Comparison of ENCODE assay signal across 8 cellular contexts in genomic region chr2:47402805-47403691, GRCh38. TPM values are rescaled to one million over a fixed set of nuclear protein-coding genes. Genes with fewer than 3 reads are reported as not detected.
DNase-seq lines count a peak whose midpoint lies in the region; ATAC-seq lines count a peak whose summit lies in the region.

TSS of gene MSH2 (plus strand) at chr2:47403156. CDS start at chr2:47403192, 36 bp downstream.

- peak; percentile 91 for ATAC-seq in GM21360 (IDR thresholded peaks at IDR 0.05; ENCODE audit: unreplicated experiment)

- DNase-seq in COLO668 (lab: John Stamatoyannopoulos, UW; ENCODE audit: unreplicated experiment) (peak; percentile 97), HT1080 (ENCODE audit: low read depth) (peak; percentile 93), NOMO-1 (lab: John Stamatoyannopoulos, UW; ENCODE audit: unreplicated experiment in 2 of 2) (peak; percentile 91 to 97), lung microvascular endothelial cell (ENCODE audit: low read depth in 2 of 2) (peak; percentile 95)
- DNase-seq in activated CD8-positive, alpha-beta memory T cell treated with anti-CD3 and anti-CD28 coated beads for 24 hours: peak; percentile 94
- DNase-seq in effector CD8-positive, alpha-beta T cell (lab: John Stamatoyannopoulos, UW): peak; percentile 88
- peak; percentile 80 to 84 (median 84) for DNase-seq in stimulated activated CD4-positive, alpha-beta T cell treated with anti-CD3 and anti-CD28 coated beads, TNF-alpha, amount 100 ng/mL, for 4 hours (ENCODE audit: low read depth in 3 of 3)

RNA-seq across cellular contexts. Expression of gene MSH2, which starts in this region (rescaled TPM):
- 52.3 and 53.8 TPM in 2 replicates for total RNA-seq in HT1080 (2014; rRNA removed; shearing (Covaris generic))
- polyA plus RNA-seq in HT1080 (2015; cell fraction: cytosol; rRNA removed): 23.8 and 28.2 TPM in 2 replicates
- polyA plus RNA-seq in HT1080 (2015; cell fraction: nucleus; rRNA removed): 48.1 and 56.1 TPM in 2 replicates
- 21.8 and 22.6 TPM in 2 replicates for total RNA-seq in lung microvascular endothelial cell

Comparison
In these comparisons a context has a peak if more than half of its experiments do, and no peak if none do; other contexts are left out.
1. Peak in every context shown above with its lines: DNase-seq and ATAC-seq.